In genomic region chr18:62372156-62372555, GRCh38 we compare ENCODE assay signal across 1 cellular context.
TF ChIP-seq lines count a peak whose summit lies in the region.

No MANE protein-coding gene starts in this region.

TF ChIP-seq in GM12878, 131 proteins besides CTCF, POLR2A, EP300 and RAD21 (continued from another document):
- TF ChIP-seq SKIL (IDR thresholded peaks at IDR 0.05; ENCODE audit: low read depth, poor library complexity, severe bottlenecking), result peak; percentile 85
- TF ChIP-seq IKZF1 (conservative IDR thresholded peaks at IDR 0.05), result peak; percentile 41; the same call in 1 of the 2 replicates
- TF ChIP-seq SUZ12 (IDR thresholded peaks at IDR 0.05; ENCODE audit: unreplicated experiment), result no peak
- no peak for TF ChIP-seq TCF7 (IDR thresholded peaks at IDR 0.05; ENCODE audit: borderline replicate concordance)
- no peak for TF ChIP-seq TAF1 (IDR thresholded peaks at IDR 0.05; ENCODE audit: borderline replicate concordance, low read depth, low read length)
- TF ChIP-seq, protein P1, sequence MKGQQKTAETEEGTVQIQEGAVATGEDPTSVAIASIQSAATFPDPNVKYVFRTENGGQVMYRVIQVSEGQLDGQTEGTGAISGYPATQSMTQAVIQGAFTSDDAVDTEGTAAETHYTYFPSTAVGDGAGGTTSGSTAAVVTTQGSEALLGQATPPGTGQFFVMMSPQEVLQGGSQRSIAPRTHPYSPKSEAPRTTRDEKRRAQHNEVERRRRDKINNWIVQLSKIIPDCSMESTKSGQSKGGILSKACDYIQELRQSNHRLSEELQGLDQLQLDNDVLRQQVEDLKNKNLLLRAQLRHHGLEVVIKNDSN (IDR thresholded peaks at IDR 0.05; ENCODE audit: borderline replicate concordance, extremely low read length, insufficient read depth, low read depth, low read length), result no peak
- no peak for TF ChIP-seq JUND (IDR thresholded peaks at IDR 0.05; ENCODE audit: low read depth, low read length)
- TF ChIP-seq YBX1 (IDR thresholded peaks at IDR 0.05), result no peak
